1 cellular context compared by ENCODE assay signal in genomic region chr20:40317156-40317790, GRCh38.
TF ChIP-seq lines count a peak whose summit lies in the region.

No MANE protein-coding gene starts in this region.

TF ChIP-seq in H1, 55 proteins besides CTCF, POLR2A, EP300 and RAD21:
- TF ChIP-seq RBBP5 (IDR thresholded peaks at IDR 0.05; ENCODE audit: borderline replicate concordance, low read depth, low read length) = no peak
- no peak for TF ChIP-seq SUZ12 (IDR thresholded peaks at IDR 0.05; ENCODE audit: low read length)
- TF ChIP-seq CTBP2 (IDR thresholded peaks at IDR 0.05; ENCODE audit: borderline replicate concordance, insufficient read depth, insufficient read length, low read length) = no peak
- TF ChIP-seq BRCA1 (IDR thresholded peaks at IDR 0.05; ENCODE audit: low read depth, low read length) = no peak
